Comparison of ENCODE assay signal across 15 cellular contexts in the genomic region with DNA sequence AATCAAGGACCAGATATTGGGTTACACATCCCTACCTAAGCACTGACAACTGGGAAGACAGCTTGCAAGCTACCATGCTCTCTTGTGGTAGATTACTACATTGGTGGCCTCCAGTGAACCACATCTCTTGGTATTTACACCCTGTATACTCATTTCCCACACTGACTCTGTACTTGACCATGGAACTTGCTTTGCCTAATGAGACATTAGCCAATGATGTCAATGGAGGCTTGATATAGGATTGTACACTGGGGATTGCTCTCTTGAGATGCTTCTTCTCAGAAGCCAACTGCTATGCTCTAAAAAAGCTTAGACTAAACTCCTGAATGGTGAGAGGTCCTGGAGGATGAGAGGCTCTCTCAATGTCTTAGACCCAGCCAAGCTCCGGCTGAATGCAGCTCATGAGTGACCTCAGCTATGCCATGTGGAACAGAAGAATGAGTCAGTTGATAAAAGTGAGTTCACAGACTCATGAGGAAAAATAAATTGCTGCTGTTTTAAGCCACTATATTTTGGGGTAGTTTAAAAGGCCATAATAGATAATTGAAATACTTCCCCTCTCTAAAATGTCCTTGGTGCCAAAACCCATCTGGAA.
DNase-seq lines count a peak whose midpoint lies in the region; TF ChIP-seq lines count a peak whose summit lies in the region.
"Had no signal": no experiment of that assay in that cellular context is flagged by ENCODE, and none has a peak within 500 bp of the region (broad histone marks: within the 10 kb centered on the region; RNA-seq: fewer than 3 reads in every experiment).

No MANE protein-coding gene starts in this region.

- BruUV-seq in A673 (replicated peaks; lab: Mats Ljungman, UMichigan): no TSS peak

- H3K27me3 ChIP-seq in ACC112 (ENCODE audit: insufficient read depth, low read length) (no peaks in the 10 kb centered on the region), MG63 (no peaks in the 10 kb centered on the region), A673 (replicated peaks; ENCODE audit: insufficient read depth, low read depth, low read length, poor library complexity) (peaks cover 5% of the 10 kb centered on the region)
- H3K27me3 ChIP-seq: upper lobe of right lung had no signal

- H2AFZ ChIP-seq in ACC112 (ENCODE audit: low read length, unreplicated experiment): peak overlapping the region; percentile 10

- DNase-seq in MG63 (peak; percentile 59), epithelial cell of esophagus (ENCODE audit: low read depth) (peak; percentile 50), kidney tubule cell (ENCODE audit: low spot score) (peak; percentile 80), COLO668 (lab: John Stamatoyannopoulos, UW; ENCODE audit: unreplicated experiment) (no peak), NCI-H1930 (lab: John Stamatoyannopoulos, UW) (no peak), NCI-H1436 treated with DMSO at 0.1 percent for 48 hours (lab: John Stamatoyannopoulos, UW) (no peak), A673 (ENCODE audit: low spot score) (no peak)
- DNase-seq: activated CD4-positive, alpha-beta T cell treated with anti-CD3 and anti-CD28 coated beads for 48 hours; DMS79; left cardiac atrium; nephron progenitor cell; T-cell; upper lobe of right lung had no signal

- H3K27ac ChIP-seq in ACC112 (ENCODE audit: low read depth, low read length) (peak overlapping the region; percentile 98), A673 (ENCODE audit: low read depth, low read length, poor library complexity, severe bottlenecking) (no peak overlapping the region)
- H3K27ac ChIP-seq: A549, upper lobe of right lung had no signal

- H3K4me1 ChIP-seq in ACC112 (ENCODE audit: control insufficient read depth, insufficient read depth, low read length, unreplicated experiment) (peaks cover 26% of the 10 kb centered on the region), A673 (ENCODE audit: insufficient read depth, low read length, poor library complexity, severe bottlenecking) (no peaks in the 10 kb centered on the region)
- H3K4me1 ChIP-seq: A549, upper lobe of right lung had no signal

- intact Hi-C loops in A673 (cut with micrococcal nuclease; ENCODE audit: unreplicated experiment): no loop called here

- H3K36me3 ChIP-seq in ACC112 (ENCODE audit: insufficient read depth, low read length): peaks cover 5% of the 10 kb centered on the region; the same call in 1 of the 2 replicates
- H3K36me3 ChIP-seq in MG63: no peaks in the 10 kb centered on the region
- no peaks in the 10 kb centered on the region for H3K36me3 ChIP-seq in A673 (ENCODE audit: insufficient read depth, low read length, poor library complexity, severe bottlenecking)
- H3K36me3 ChIP-seq: upper lobe of right lung had no signal

- TF ChIP-seq CTCF in epithelial cell of esophagus (IDR thresholded peaks at IDR 0.05; ENCODE audit: insufficient read depth, low read depth, low read length, missing control alignments) (no peak), A673 (conservative IDR thresholded peaks at IDR 0.05; ENCODE audit: low read depth, low read length) (no peak)

- H3K4me3 ChIP-seq in ACC112 (ENCODE audit: low read depth, low read length) (peak overlapping the region; percentile 19; the same call in 1 of the 2 replicates), MG63 (no peak overlapping the region), epithelial cell of esophagus (ENCODE audit: low read length) (no peak overlapping the region), A673 (ENCODE audit: low read depth, low read length, poor library complexity, severe bottlenecking) (no peak overlapping the region)
- H3K4me3 ChIP-seq: A549, upper lobe of right lung had no signal

- CTCF ChIA-PET in A673 (lab: Charles Lee): no interaction called here

- H3K9me3 ChIP-seq in MG63 (no peaks in the 10 kb centered on the region), A673 (ENCODE audit: low read depth, low read length, poor library complexity, severe bottlenecking) (no peaks in the 10 kb centered on the region)
- H3K9me3 ChIP-seq: upper lobe of right lung had no signal

- no peaks in the 10 kb centered on the region for H3K79me2 ChIP-seq in ACC112 (ENCODE audit: control insufficient read depth, insufficient read depth, low read length, unreplicated experiment)

- POLR2A ChIA-PET in A673 (lab: Charles Lee; ENCODE audit: low non-redundant PET): no interaction called here

Comparison
In these comparisons a context has a peak if more than half of its experiments do, and no peak if none do; other contexts are left out.
1. DNase-seq: peak in MG63 (single experiment), epithelial cell of esophagus (single experiment) and kidney tubule cell (single experiment); none in COLO668 (single experiment), NCI-H1930 (0 of 2), NCI-H1436 treated with DMSO at 0.1 percent for 48 hours (single experiment) and A673 (single experiment).